1 cellular context compared by ENCODE assay signal in genomic region chr3:49718419-49719213, GRCh38.
TF ChIP-seq lines count a peak whose summit lies in the region.

No MANE protein-coding gene starts in this region.

TF ChIP-seq in endothelial cell of umbilical vein, 7 proteins besides CTCF, POLR2A, EP300 and RAD21:
- no peak for TF ChIP-seq JUN (IDR thresholded peaks at IDR 0.05; ENCODE audit: borderline replicate concordance, insufficient read depth, insufficient read length, low read depth)
- TF ChIP-seq GATA2 (IDR thresholded peaks at IDR 0.05; ENCODE audit: insufficient read depth, insufficient read length, low read depth, low read length), result no peak
- TF ChIP-seq FOS (IDR thresholded peaks at IDR 0.05; ENCODE audit: borderline replicate concordance, insufficient read depth, low read length), result no peak
- no peak for TF ChIP-seq POLR2AphosphoS5 (IDR thresholded peaks at IDR 0.05; ENCODE audit: insufficient read depth, low read depth, low read length)
- no peak for TF ChIP-seq MYC (IDR thresholded peaks at IDR 0.05; ENCODE audit: low read depth, low read length)
- TF ChIP-seq EZH2 (IDR thresholded peaks at IDR 0.05; ENCODE audit: borderline replicate concordance, low read depth, low read length, severe bottlenecking), result no peak
- TF ChIP-seq MAX (IDR thresholded peaks at IDR 0.05; ENCODE audit: insufficient read depth, insufficient read length), result no peak
